In genomic region chr4:153344131-153345010, GRCh38 we compare ENCODE assay signal across 8 cellular contexts. TPM values are rescaled to one million over a fixed set of nuclear protein-coding genes. Genes with fewer than 3 reads are reported as not detected.
DNase-seq lines count a peak whose midpoint lies in the region; ATAC-seq and TF ChIP-seq lines count a peak whose summit lies in the region.

A gene with protein sequence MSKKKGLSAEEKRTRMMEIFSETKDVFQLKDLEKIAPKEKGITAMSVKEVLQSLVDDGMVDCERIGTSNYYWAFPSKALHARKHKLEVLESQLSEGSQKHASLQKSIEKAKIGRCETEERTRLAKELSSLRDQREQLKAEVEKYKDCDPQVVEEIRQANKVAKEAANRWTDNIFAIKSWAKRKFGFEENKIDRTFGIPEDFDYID (plus strand): TSS chr4:153344688. CDS start chr4:153344738, 50 bp downstream.

- peak within 1 kb of the TSS; percentile 93 for H3K27ac ChIP-seq in Karpas-422 (ENCODE audit: low read length)
- H3K27ac ChIP-seq in fibroblast of lung (ENCODE audit: insufficient read depth, low read length), result peak within 1 kb of the TSS; percentile 53
- peak within 1 kb of the TSS; percentile 60 for H3K27ac ChIP-seq in naive thymus-derived CD4-positive, alpha-beta T cell (ENCODE audit: low read depth, low read length)

- H3K9me3 ChIP-seq in Karpas-422 (ENCODE audit: low read length), result no peaks in the 10 kb centered on the region
- H3K9me3 ChIP-seq in fibroblast of lung (ENCODE audit: control insufficient read depth, insufficient read depth, low read depth, low read length), result no peaks in the 10 kb centered on the region
- H3K9me3 ChIP-seq in naive thymus-derived CD4-positive, alpha-beta T cell (ENCODE audit: control insufficient read depth in 2 of 3, low read length in 3 of 3), result no peaks in the 10 kb centered on the region

- no peaks in the 10 kb centered on the region for H3K9me2 ChIP-seq in Karpas-422 (replicated peaks; ENCODE audit: insufficient read depth, low read length)

- H3K36me3 Mint-ChIP-seq in naive thymus-derived CD4-positive, alpha-beta T cell, result peaks cover 0 to 2% (median 0%) of the 10 kb centered on the region in 5 donors
- no peaks in the 10 kb centered on the region for H3K36me3 Mint-ChIP-seq in stimulated activated naive B cell treated with anti-CD40 and anti-IgM and Interleukin-4, amounts not matched to agents 10 μg/mL and 1 μg/mL and 100 μg/mL, for 72 hours

- peak within 1 kb of the TSS; percentile 89 to 97 (median 94) for H3K4me3 Mint-ChIP-seq in naive thymus-derived CD4-positive, alpha-beta T cell
- peak within 1 kb of the TSS; percentile 88 to 90 for H3K4me3 Mint-ChIP-seq in stimulated activated naive B cell treated with anti-CD40 and anti-IgM and Interleukin-4, amounts not matched to agents 10 μg/mL and 1 μg/mL and 100 μg/mL, for 72 hours

- intact Hi-C loops in naive thymus-derived CD4-positive, alpha-beta T cell (cut with micrococcal nuclease), result loop anchor here (1.0 to 10.0 kb wide), 17 partner anchors 82 to 1210 kb away; partner anchors contain the start of genes PLRG1 (in 1 of the 2) and TMEM131L (in 1 of the 2)

- no peaks in the 10 kb centered on the region for H3K9me3 Mint-ChIP-seq in naive thymus-derived CD4-positive, alpha-beta T cell
- H3K9me3 Mint-ChIP-seq in stimulated activated naive B cell treated with anti-CD40 and anti-IgM and Interleukin-4, amounts not matched to agents 10 μg/mL and 1 μg/mL and 100 μg/mL, for 72 hours, result no peaks in the 10 kb centered on the region

- H4K20me1 ChIP-seq in Karpas-422 (ENCODE audit: insufficient read depth, low read depth, low read length) (no peaks in the 10 kb centered on the region), fibroblast of lung (ENCODE audit: control insufficient read depth, extremely low read depth, insufficient read depth, low read length) (no peaks in the 10 kb centered on the region)

- H3K4me2 ChIP-seq in Karpas-422 (ENCODE audit: low read depth, low read length, poor library complexity, severe bottlenecking), result peak within 1 kb of the TSS; percentile 85
- H3K4me2 ChIP-seq in fibroblast of lung (ENCODE audit: extremely low read depth, insufficient read depth, low read length), result peak within 1 kb of the TSS; percentile 81

- peak; percentile 79 for ATAC-seq in GM21825 (IDR thresholded peaks at IDR 0.05; ENCODE audit: unreplicated experiment)
- peak; percentile 97 for ATAC-seq in naive thymus-derived CD4-positive, alpha-beta T cell
- peak; percentile 88 to 91 for ATAC-seq in stimulated activated naive B cell treated with anti-CD40 and anti-IgM and Interleukin-4, amounts not matched to agents 10 μg/mL and 1 μg/mL and 100 μg/mL, for 72 hours (replicated peaks)

- H3K27ac Mint-ChIP-seq in naive thymus-derived CD4-positive, alpha-beta T cell, result peak within 1 kb of the TSS; percentile 26 to 90 (median 76)
- peak within 1 kb of the TSS; percentile 60 for H3K27ac Mint-ChIP-seq in stimulated activated naive B cell treated with anti-CD40 and anti-IgM and Interleukin-4, amounts not matched to agents 10 μg/mL and 1 μg/mL and 100 μg/mL, for 72 hours

- peaks cover 0 to 23% (median 6%) of the 10 kb centered on the region in 5 donors for H3K27me3 Mint-ChIP-seq in naive thymus-derived CD4-positive, alpha-beta T cell
- H3K27me3 Mint-ChIP-seq in stimulated activated naive B cell treated with anti-CD40 and anti-IgM and Interleukin-4, amounts not matched to agents 10 μg/mL and 1 μg/mL and 100 μg/mL, for 72 hours, result no peaks in the 10 kb centered on the region

- TF ChIP-seq CTCF in fibroblast of lung (conservative IDR thresholded peaks at IDR 0.05 in 1 of 2, IDR thresholded peaks at IDR 0.05 in 1 of 2; ENCODE audit: low read depth in 1 of 2, low read length in 2 of 2), result peak; percentile 41 to 80

- H3K9ac ChIP-seq in Karpas-422 (ENCODE audit: low read length), result peak within 1 kb of the TSS; percentile 89
- peak within 1 kb of the TSS; percentile 72 for H3K9ac ChIP-seq in fibroblast of lung (ENCODE audit: insufficient read depth, low read length)

- POLR2A ChIA-PET in naive thymus-derived CD4-positive, alpha-beta T cell (lab: Charles Lee), result interaction anchor here (0.7 to 3.4 kb wide), 5 partner anchors 85 to 250 kb away, joined by 3 to 13 read pairs (median 4); no protein-coding TSS in a partner anchor

- CTCF ChIA-PET in naive thymus-derived CD4-positive, alpha-beta T cell (lab: Charles Lee), result interaction anchor here (0.5 to 3.6 kb wide), 26 partner anchors 10 to 1186 kb away, joined by 3 to 32 read pairs (median 3); no protein-coding TSS in a partner anchor

- H3K4me3 ChIP-seq in Karpas-422 (ENCODE audit: low read length), result peak within 1 kb of the TSS; percentile 83
- H3K4me3 ChIP-seq in fibroblast of lung (replicated peaks in 1 of 4; ENCODE audit: control extremely low read depth in 1 of 4, insufficient read depth in 1 of 4, low read depth in 3 of 4, low read length in 4 of 4), result peak within 1 kb of the TSS; percentile 60 to 90 (median 76)
- peak within 1 kb of the TSS; percentile 58 for H3K4me3 ChIP-seq in naive thymus-derived CD4-positive, alpha-beta T cell (ENCODE audit: low read length)

- peaks cover 1% of the 10 kb centered on the region; the same call in 1 of the 2 replicates for H3K36me3 ChIP-seq in Karpas-422 (ENCODE audit: insufficient read depth, low read length)
- no peaks in the 10 kb centered on the region for H3K36me3 ChIP-seq in fibroblast of lung (ENCODE audit: control insufficient read depth, insufficient read depth, low read length)
- no peaks in the 10 kb centered on the region for H3K36me3 ChIP-seq in naive thymus-derived CD4-positive, alpha-beta T cell (ENCODE audit: control insufficient read depth in 2 of 3, insufficient read depth in 3 of 3, low read length in 3 of 3)

- H3K79me2 ChIP-seq in Karpas-422 (ENCODE audit: low read length) (peaks cover 45% of the 10 kb centered on the region), fibroblast of lung (ENCODE audit: control insufficient read depth, insufficient read depth, low read length) (peaks cover 6% of the 10 kb centered on the region)

- peak; percentile 87 for DNase-seq in EL
- peak; percentile 99 for DNase-seq in Karpas-422
- DNase-seq in RPMI7951 (ENCODE audit: low read depth), result peak; percentile 79
- peak; percentile 84 for DNase-seq in activated T-helper 1 cell treated with Interleukin-2 at 50 U/mL for 16 hours (ENCODE audit: low read depth)
- peak; percentile 72 to 75 for DNase-seq in fibroblast of lung (ENCODE audit: low read depth in 2 of 2)
- DNase-seq in naive thymus-derived CD4-positive, alpha-beta T cell, result peak; percentile 82 to 97 (median 92)
- DNase-seq in stimulated activated naive B cell treated with anti-CD40 and anti-IgM and Interleukin-4, amounts not matched to agents 10 μg/mL and 1 μg/mL and 100 μg/mL, for 72 hours, result peak; percentile 82

- H3K27me3 ChIP-seq in Karpas-422 (ENCODE audit: low read length) (no peaks in the 10 kb centered on the region), fibroblast of lung (ENCODE audit: control insufficient read depth, insufficient read depth, low read length) (no peaks in the 10 kb centered on the region)
- no peaks in the 10 kb centered on the region for H3K27me3 ChIP-seq in naive thymus-derived CD4-positive, alpha-beta T cell (ENCODE audit: control insufficient read depth in 2 of 2, insufficient read depth in 2 of 2, low read length in 2 of 2)

- peaks cover 67% of the 10 kb centered on the region for H3K4me1 ChIP-seq in Karpas-422 (ENCODE audit: low read length)
- peaks cover 2% of the 10 kb centered on the region for H3K4me1 ChIP-seq in fibroblast of lung (ENCODE audit: control insufficient read depth, extremely low read depth, insufficient read depth, low read length)
- peaks cover 0 to 8% of the 10 kb centered on the region in 2 donors for H3K4me1 ChIP-seq in naive thymus-derived CD4-positive, alpha-beta T cell (ENCODE audit: control insufficient read depth in 2 of 2, insufficient read depth in 2 of 2, low read length in 2 of 2)

- H2AFZ ChIP-seq in Karpas-422 (ENCODE audit: low read length), result peak within 1 kb of the TSS; percentile 75
- H2AFZ ChIP-seq in fibroblast of lung (ENCODE audit: low read length), result peak within 1 kb of the TSS; percentile 89

- peaks cover 4 to 43% (median 27%) of the 10 kb centered on the region in 7 donors for H3K4me1 Mint-ChIP-seq in naive thymus-derived CD4-positive, alpha-beta T cell
- peaks cover 18 to 36% of the 10 kb centered on the region in 2 donors for H3K4me1 Mint-ChIP-seq in stimulated activated naive B cell treated with anti-CD40 and anti-IgM and Interleukin-4, amounts not matched to agents 10 μg/mL and 1 μg/mL and 100 μg/mL, for 72 hours

RNA-seq across cellular contexts. Expression of the gene that starts here (rescaled TPM):
- 46.9 and 47.1 TPM in 2 replicates for total RNA-seq in Karpas-422 (2014; rRNA removed; shearing (Covaris generic); ENCODE audit: low replicate concordance)
- total RNA-seq in RPMI7951 (2014; rRNA removed; shearing (Covaris generic)), result 27.2 and 36.0 TPM in 2 replicates
- 1.0 and 5.8 TPM in 2 replicates for total RNA-seq in fibroblast of lung
- 2.2 and 7.8 TPM in 2 replicates for polyA plus RNA-seq in fibroblast of lung
- 2.0 and 7.7 TPM in 2 replicates for polyA plus RNA-seq in fibroblast of lung (2012)
- not detected in 2 replicates for polyA minus RNA-seq in fibroblast of lung (ENCODE audit: low replicate concordance)
- 10 to 100 TPM in 1 of 5 experiments, not detected in 4; 13.5 TPM for total RNA-seq in naive thymus-derived CD4-positive, alpha-beta T cell
- under 1 TPM in 1 of 2 donors, not detected in 1; 0.75 TPM for polyA plus RNA-seq in naive thymus-derived CD4-positive, alpha-beta T cell

Comparison
In these comparisons a context has a peak if more than half of its experiments do, and no peak if none do; other contexts are left out.
1. Peak in every context shown above with its lines: DNase-seq, ATAC-seq, H3K4me3 ChIP-seq and H3K27ac ChIP-seq.